23 cellular contexts compared by ENCODE assay signal in the genomic region with DNA sequence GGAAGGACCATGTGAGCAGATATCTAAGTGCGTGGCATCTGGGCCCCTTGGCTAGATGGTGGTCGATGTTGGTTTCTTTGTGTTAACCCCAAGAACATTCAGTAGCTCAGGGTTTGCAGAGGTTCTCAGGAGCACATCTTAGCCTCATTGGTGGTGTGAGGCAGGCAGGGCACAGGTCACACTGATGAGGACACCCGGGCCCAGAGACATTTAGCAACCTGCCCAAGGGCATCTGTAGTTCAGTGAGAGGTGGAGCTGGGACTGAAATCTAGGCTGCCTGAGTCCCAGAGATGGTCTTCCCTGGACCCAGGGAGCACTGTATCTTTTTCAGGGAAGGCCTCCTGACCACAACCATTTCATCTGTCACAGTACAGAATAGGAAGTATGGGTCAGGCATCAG. TPM values are rescaled to one million over a fixed set of nuclear protein-coding genes. Genes with fewer than 3 reads are reported as not detected.
A peak's percentile ranks its signal among the peaks of the same experiment; 100 is the strongest.
DNase-seq lines count a peak whose midpoint lies in the region; ATAC-seq and TF ChIP-seq lines count a peak whose summit lies in the region.
"Had no signal": no experiment of that assay in that cellular context is flagged by ENCODE, and none has a peak within 500 bp of the region (broad histone marks: within the 10 kb centered on the region; RNA-seq: fewer than 3 reads in every experiment).

No MANE protein-coding gene starts in this region.

- no peak for TF ChIP-seq CTCF in Peyer's patch (IDR thresholded peaks at IDR 0.05)
- TF ChIP-seq CTCF in hepatocyte (IDR thresholded peaks at IDR 0.05; ENCODE audit: poor library complexity): no peak
- TF ChIP-seq CTCF in liver (IDR thresholded peaks at IDR 0.05; ENCODE audit: low read depth, low read length, missing input control): no peak

- CTCF ChIA-PET in naive thymus-derived CD4-positive, alpha-beta T cell (lab: Charles Lee): no interaction called here

- no peaks in the 10 kb centered on the region for H4K20me1 ChIP-seq in hepatocyte (ENCODE audit: insufficient read depth, poor library complexity, severe bottlenecking)
- H4K20me1 ChIP-seq: BLaER1 treated with 17β-estradiol and CSF1 and Interleukin-3, amounts not matched to agents 10 nM and 100 nM had no signal

- no peak for TF ChIP-seq RAD21 in liver (IDR thresholded peaks at IDR 0.05)

- H2AFZ ChIP-seq in hepatocyte: no peak overlapping the region

- intact Hi-C loops in naive thymus-derived CD4-positive, alpha-beta T cell (cut with micrococcal nuclease): no loop called here

- H3K4me1 ChIP-seq in Peyer's patch (peaks cover 0 to 10% (median 5%) of the 10 kb centered on the region in 4 donors), hepatocyte (ENCODE audit: insufficient read depth) (peaks cover 17% of the 10 kb centered on the region), liver (ENCODE audit: control insufficient read depth in 4 of 4, insufficient read depth in 4 of 4, low read length in 3 of 4) (peaks cover 1 to 35% (median 24%) of the 10 kb centered on the region in 4 donors)
- peaks cover 1 to 3% of the 10 kb centered on the region in 2 donors for H3K4me1 ChIP-seq in naive thymus-derived CD4-positive, alpha-beta T cell (ENCODE audit: control insufficient read depth in 2 of 2, insufficient read depth in 2 of 2, low read length in 2 of 2)
- H3K4me1 ChIP-seq: BE2C, HAP-1 had no signal

- H3K4me2 ChIP-seq in hepatocyte: no peak overlapping the region
- H3K4me2 ChIP-seq: BLaER1 treated with 17β-estradiol and CSF1 and Interleukin-3, amounts not matched to agents 10 nM and 100 nM had no signal

- WGBS in hepatocyte (ENCODE audit: low lambda C conversion rate, missing lambda C conversion rate): 85% methylated on average over 3 of the region's 3 CpGs
- WGBS in liver: 78% methylated on average over 3 of the region's 3 CpGs

- no peak for TF ChIP-seq POLR2A in Peyer's patch (IDR thresholded peaks at IDR 0.05)

- no peaks in the 10 kb centered on the region for H3K27me3 ChIP-seq in Peyer's patch
- no peaks in the 10 kb centered on the region for H3K27me3 ChIP-seq in hepatocyte
- no peaks in the 10 kb centered on the region for H3K27me3 ChIP-seq in liver (ENCODE audit: control insufficient read depth in 4 of 4, insufficient read depth in 4 of 4, low read length in 3 of 4)
- H3K27me3 ChIP-seq in naive thymus-derived CD4-positive, alpha-beta T cell (ENCODE audit: control insufficient read depth in 2 of 2, insufficient read depth in 2 of 2, low read length in 2 of 2): no peaks in the 10 kb centered on the region
- H3K27me3 ChIP-seq: BE2C; BLaER1 treated with 17β-estradiol and CSF1 and Interleukin-3, amounts not matched to agents 10 nM and 100 nM had no signal

- no peaks in the 10 kb centered on the region for H3K9me2 ChIP-seq in hepatocyte (replicated peaks; ENCODE audit: insufficient read depth)

- H3K79me2 ChIP-seq in hepatocyte: peaks cover 3% of the 10 kb centered on the region

- POLR2A ChIA-PET in naive thymus-derived CD4-positive, alpha-beta T cell (lab: Charles Lee): no interaction called here

- ATAC-seq in naive thymus-derived CD4-positive, alpha-beta T cell: no peak
- no peak for ATAC-seq in effector memory CD8-positive, alpha-beta T cell (replicated peaks)
- ATAC-seq: GM12878 had no signal

- DNase-seq in Peyer's patch: no peak
- no peak for DNase-seq in hepatocyte (ENCODE audit: low spot score)
- peak; percentile 68 for DNase-seq in mesenteric fat pad (ENCODE audit: low spot score)
- DNase-seq in AG20443 (ENCODE audit: low spot score): no peak
- DNase-seq in naive thymus-derived CD4-positive, alpha-beta T cell: no peak
- no peak for DNase-seq in effector memory CD8-positive, alpha-beta T cell
- DNase-seq: AML-193; BE2C; CD4-positive, alpha-beta T cell; CD8-positive, alpha-beta memory T cell; DMS 273 treated with DMSO at 0.1 percent for 48 hours; DMS79; EL; GDM1; GOT3; HFFc6 had no signal

- H3K9ac ChIP-seq in liver (ENCODE audit: low read depth in 1 of 2, low read length in 2 of 2): no peak overlapping the region
- H3K9ac ChIP-seq: BLaER1 treated with 17β-estradiol and CSF1 and Interleukin-3, amounts not matched to agents 10 nM and 100 nM had no signal

- H3K36me3 Mint-ChIP-seq in naive thymus-derived CD4-positive, alpha-beta T cell: no peaks in the 10 kb centered on the region
- H3K36me3 Mint-ChIP-seq in effector memory CD8-positive, alpha-beta T cell (ENCODE audit: insufficient read depth): no peaks in the 10 kb centered on the region
- H3K36me3 Mint-ChIP-seq: CD14-positive monocyte; CD8-positive, alpha-beta memory T cell had no signal

- no peaks in the 10 kb centered on the region for H3K9me3 Mint-ChIP-seq in naive thymus-derived CD4-positive, alpha-beta T cell
- no peaks in the 10 kb centered on the region for H3K9me3 Mint-ChIP-seq in effector memory CD8-positive, alpha-beta T cell
- H3K9me3 Mint-ChIP-seq: CD4-positive, alpha-beta T cell; CD8-positive, alpha-beta memory T cell had no signal

- H3K4me3 Mint-ChIP-seq in naive thymus-derived CD4-positive, alpha-beta T cell: no peak overlapping the region
- no peak overlapping the region for H3K4me3 Mint-ChIP-seq in effector memory CD8-positive, alpha-beta T cell
- H3K4me3 Mint-ChIP-seq: CD14-positive monocyte; CD4-positive, alpha-beta T cell; CD8-positive, alpha-beta memory T cell; HFFc6 had no signal

- H3K9me3 ChIP-seq in Peyer's patch (no peaks in the 10 kb centered on the region), hepatocyte (ENCODE audit: low read depth) (no peaks in the 10 kb centered on the region), liver (ENCODE audit: control insufficient read depth in 4 of 4, low read length in 3 of 4) (no peaks in the 10 kb centered on the region)
- H3K9me3 ChIP-seq in naive thymus-derived CD4-positive, alpha-beta T cell (ENCODE audit: control insufficient read depth in 2 of 3, low read length in 3 of 3): no peaks in the 10 kb centered on the region
- H3K9me3 ChIP-seq: BE2C; BLaER1 treated with 17β-estradiol and CSF1 and Interleukin-3, amounts not matched to agents 10 nM and 100 nM; HAP-1 had no signal

- H3K4me3 ChIP-seq in Peyer's patch (no peak overlapping the region), hepatocyte (no peak overlapping the region), liver (ENCODE audit: low read depth in 1 of 3, low read length in 3 of 3) (no peak overlapping the region)
- H3K4me3 ChIP-seq in naive thymus-derived CD4-positive, alpha-beta T cell (ENCODE audit: low read length): no peak overlapping the region
- H3K4me3 ChIP-seq: BLaER1 treated with 17β-estradiol and CSF1 and Interleukin-3, amounts not matched to agents 10 nM and 100 nM; GM12878; HAP-1 had no signal

- H3K27ac ChIP-seq in Peyer's patch (peak overlapping the region in 3 of 4 donors; percentile 79 to 95 (median 90)), hepatocyte (peak overlapping the region; percentile 95), liver (ENCODE audit: low read depth in 1 of 2, low read length in 2 of 2) (no peak overlapping the region)
- no peak overlapping the region for H3K27ac ChIP-seq in naive thymus-derived CD4-positive, alpha-beta T cell (ENCODE audit: low read depth, low read length)
- H3K27ac ChIP-seq: 22Rv1; BLaER1 treated with 17β-estradiol and CSF1 and Interleukin-3, amounts not matched to agents 10 nM and 100 nM had no signal

- peaks cover 0 to 8% (median 0%) of the 10 kb centered on the region in 7 donors for H3K4me1 Mint-ChIP-seq in naive thymus-derived CD4-positive, alpha-beta T cell
- peaks cover 3 to 7% of the 10 kb centered on the region in 2 donors for H3K4me1 Mint-ChIP-seq in effector memory CD8-positive, alpha-beta T cell (ENCODE audit: low read depth in 2 of 2)

- H3K36me3 ChIP-seq in Peyer's patch: no peaks in the 10 kb centered on the region
- no peaks in the 10 kb centered on the region for H3K36me3 ChIP-seq in hepatocyte (replicated peaks; ENCODE audit: insufficient read depth, low read depth)
- peaks cover 0 to 2% (median 0%) of the 10 kb centered on the region in 4 donors for H3K36me3 ChIP-seq in liver (ENCODE audit: control insufficient read depth in 4 of 4, insufficient read depth in 3 of 4, low read depth in 1 of 4, low read length in 3 of 4)
- H3K36me3 ChIP-seq in naive thymus-derived CD4-positive, alpha-beta T cell (ENCODE audit: control insufficient read depth in 2 of 3, insufficient read depth in 3 of 3, low read length in 3 of 3): no peaks in the 10 kb centered on the region
- H3K36me3 ChIP-seq: BE2C; BLaER1 treated with 17β-estradiol and CSF1 and Interleukin-3, amounts not matched to agents 10 nM and 100 nM; HAP-1 had no signal

- H3K27ac Mint-ChIP-seq in naive thymus-derived CD4-positive, alpha-beta T cell: peak overlapping the region in 1 of 9 donors; percentile 37
- H3K27ac Mint-ChIP-seq in effector memory CD8-positive, alpha-beta T cell: no peak overlapping the region
- H3K27ac Mint-ChIP-seq: CD14-positive monocyte; CD4-positive, alpha-beta T cell; HFFc6 had no signal

- peaks cover 0 to 6% (median 0%) of the 10 kb centered on the region in 5 donors for H3K27me3 Mint-ChIP-seq in naive thymus-derived CD4-positive, alpha-beta T cell
- no peaks in the 10 kb centered on the region for H3K27me3 Mint-ChIP-seq in effector memory CD8-positive, alpha-beta T cell
- H3K27me3 Mint-ChIP-seq: CD4-positive, alpha-beta T cell; CD8-positive, alpha-beta memory T cell had no signal

TF ChIP-seq in liver, 16 proteins besides CTCF, POLR2A, EP300 and RAD21 (continues in another document):
- TF ChIP-seq FOXA2 (IDR thresholded peaks at IDR 0.05) (no peak), EGR1 (IDR thresholded peaks at IDR 0.05; ENCODE audit: low read depth in 2 of 2) (no peak), NR2F2 (IDR thresholded peaks at IDR 0.05) (no peak), SP1 (IDR thresholded peaks at IDR 0.05) (no peak), FOXA1 (IDR thresholded peaks at IDR 0.05) (no peak), JUND (IDR thresholded peaks at IDR 0.05) (no peak), RXRA (IDR thresholded peaks at IDR 0.05) (peak; percentile 10 to 21), YY1 (IDR thresholded peaks at IDR 0.05) (no peak)

RNA-seq across cellular contexts. Expression of gene SLC5A9, which starts 0.9 kb away (rescaled TPM):
- total RNA-seq in Peyer's patch: 100 to 1,000 TPM in 3 of 4 donors, 1 to 10 TPM in 1; 8.3 to 272 (median 210) TPM
- total RNA-seq in hepatocyte: 20.5 and 20.9 TPM in 2 replicates
- 19.1 and 26.5 TPM in 2 replicates for polyA plus RNA-seq in hepatocyte
- 1 to 10 TPM; 5.7 to 6.5 TPM for total RNA-seq in liver
- 1 to 10 TPM in 1 of 2 donors, under 1 TPM in 1; 0.78 to 6.3 TPM for polyA plus RNA-seq in liver
- total RNA-seq in mesenteric fat pad: 1.0 TPM
- total RNA-seq in naive thymus-derived CD4-positive, alpha-beta T cell: not detected
- not detected for polyA plus RNA-seq in naive thymus-derived CD4-positive, alpha-beta T cell
- total RNA-seq: CD4-positive, alpha-beta T cell; CD8-positive, alpha-beta memory T cell; GM12878; HFFc6 had no signal
- polyA plus RNA-seq: AG04450; CD8-positive, alpha-beta memory T cell had no signal

Comparison
In these comparisons a context has a peak if more than half of its experiments do, and no peak if none do; other contexts are left out.
1. H3K27ac ChIP-seq: peak in Peyer's patch (3 of 4) and hepatocyte (single experiment); none in liver (0 of 2) and naive thymus-derived CD4-positive, alpha-beta T cell (single experiment).